In the genomic region with DNA sequence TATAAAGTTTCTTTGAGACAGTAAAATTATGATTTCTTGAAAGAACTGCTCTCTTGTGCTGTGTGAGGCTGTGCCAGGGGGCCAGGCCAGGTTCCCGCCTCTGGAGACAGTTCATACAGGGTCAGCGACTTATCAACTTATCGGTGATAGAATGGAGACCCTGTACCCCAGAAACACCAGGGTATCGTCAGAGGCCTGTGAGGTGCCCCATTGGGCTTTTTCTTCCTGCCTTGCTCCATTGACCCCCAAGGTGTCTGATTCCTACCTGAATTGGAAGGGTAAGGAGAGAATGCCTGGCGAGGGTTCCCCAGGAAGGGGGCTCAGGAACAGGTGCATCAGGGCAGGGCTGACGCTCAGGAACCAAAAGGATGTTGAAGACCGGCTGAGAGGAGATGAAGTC, we compare ENCODE assay signal across 15 cellular contexts. TPM values are rescaled to one million over a fixed set of nuclear protein-coding genes. Genes with fewer than 3 reads are reported as not detected.
DNase-seq lines count a peak whose midpoint lies in the region; ATAC-seq, FAIRE-seq and TF ChIP-seq lines count a peak whose summit lies in the region.
"Had no signal": no experiment of that assay in that cellular context is flagged by ENCODE, and none has a peak within 500 bp of the region (broad histone marks: within the 10 kb centered on the region; RNA-seq: fewer than 3 reads in every experiment).

No MANE protein-coding gene starts in this region.

- no TSS peak for BruUV-seq in HepG2 (replicated peaks; lab: Mats Ljungman, UMichigan)

- H3K4me3 Mint-ChIP-seq in HFFc6, result peak overlapping the region; percentile 45; the same call in 1 of the 2 replicates
- no peak overlapping the region for H3K4me3 Mint-ChIP-seq in endodermal cell

- H3K36me3 Mint-ChIP-seq in HFFc6 (ENCODE audit: low read depth) (peaks cover 29% of the 10 kb centered on the region), endodermal cell (ENCODE audit: low read depth) (no peaks in the 10 kb centered on the region)

- CTCF ChIA-PET in HepG2 (lab: Yijun Ruan, JAX; ENCODE audit: low intra/inter-chr PET ratio, low total read pairs), result no interaction called here

- WGBS in HepG2 (ENCODE audit: low lambda C conversion rate), result 36% methylated on average over 7 of the region's 7 CpGs
- WGBS in right lobe of liver (ENCODE audit: insufficient coverage, low coverage, low lambda C conversion rate, missing lambda C conversion rate), result 35% methylated on average over 5 of the region's 7 CpGs
- 58 to 61% methylated on average over 7 of the region's 7 CpGs for WGBS in lower leg skin, 2 donors
- 0 to 16% methylated on average over 2 to 7 of the region's 7 CpGs for WGBS in endodermal cell (ENCODE audit: insufficient coverage in 1 of 2, insufficient read length in 1 of 2), 2 experiments

- no peak for TF ChIP-seq CTCF in HepG2 (CRISPR knock-in tag; IDR thresholded peaks at IDR 0.05)
- no peak for TF ChIP-seq CTCF in right lobe of liver (IDR thresholded peaks at IDR 0.05)
- no peak for TF ChIP-seq CTCF in HFFc6 (IDR thresholded peaks at IDR 0.05)
- no peak for TF ChIP-seq CTCF in lower leg skin (IDR thresholded peaks at IDR 0.05)
- TF ChIP-seq CTCF in endodermal cell (conservative IDR thresholded peaks at IDR 0.05), result no peak

- peaks cover 45% of the 10 kb centered on the region for H3K27me3 Mint-ChIP-seq in HFFc6 (ENCODE audit: insufficient read depth)
- peaks cover 100% of the 10 kb centered on the region for H3K27me3 Mint-ChIP-seq in endodermal cell (ENCODE audit: insufficient read depth)

- H3K27ac Mint-ChIP-seq in HFFc6, result peak overlapping the region; percentile 99; the same call in 1 of the 2 replicates
- H3K27ac Mint-ChIP-seq in endodermal cell, result no peak overlapping the region

- H3K4me2 ChIP-seq in HepG2 (ENCODE audit: low read depth, low read length), result peak overlapping the region; percentile 40

- H3K36me3 ChIP-seq in HepG2 (replicated peaks in 1 of 2; ENCODE audit: control insufficient read depth in 1 of 2, insufficient read depth in 2 of 2, low read length in 2 of 2) (no peaks in the 10 kb centered on the region), right lobe of liver (no peaks in the 10 kb centered on the region), endodermal cell (ENCODE audit: control insufficient read depth, insufficient read depth, low read length) (no peaks in the 10 kb centered on the region)

- POLR2A ChIA-PET in HepG2 (lab: Yijun Ruan, JAX), result interaction anchor here (2.5 kb wide), 1 partner anchor 12 kb away, joined by 16 read pairs; a partner anchor contains a TSS

- in situ Hi-C loops in HepG2 (cut with HindIII; ENCODE audit: extremely low pct_ligation_motif_present, low pct_unique_long_range_greater_than_20kb), result no loop called here

- TF ChIP-seq POLR2A in HepG2 (IDR thresholded peaks at IDR 0.05; ENCODE audit: insufficient read depth in 1 of 2, low read depth in 2 of 2, low read length in 2 of 2) (no peak), right lobe of liver (IDR thresholded peaks at IDR 0.05) (no peak), lower leg skin (IDR thresholded peaks at IDR 0.05) (no peak)

- H2AFZ ChIP-seq in HepG2 (ENCODE audit: low read length), result no peak overlapping the region

- intact Hi-C loops in HepG2 (cut with micrococcal nuclease; ENCODE audit: unreplicated experiment), result loop anchor here (5.0 kb wide), 1 partner anchor 37 kb away; no protein-coding TSS in a partner anchor
- intact Hi-C loops in right lobe of liver (cut with DNase I), result no loop called here
- intact Hi-C loops in lower leg skin (cut with DNase I; ENCODE audit: low total_unique reads), result no loop called here

- TF ChIP-seq EP300 in HepG2 (IDR thresholded peaks at IDR 0.05; ENCODE audit: low read depth in 2 of 2, low read length in 2 of 2) (no peak), HepG2 (CRISPR knock-in tag; IDR thresholded peaks at IDR 0.05; ENCODE audit: borderline replicate concordance) (no peak)

- H3K27me3 ChIP-seq in HepG2 (ENCODE audit: control insufficient read depth in 1 of 2, insufficient read depth in 2 of 2, low read length in 2 of 2) (peaks cover 15 to 94% of the 10 kb centered on the region in 2 experiments; a peak in 4 of 5 replicates), right lobe of liver (peaks cover 47 to 93% of the 10 kb centered on the region in 2 donors), endodermal cell (ENCODE audit: control insufficient read depth, insufficient read depth, low read length, poor library complexity, severe bottlenecking) (peaks cover 100% of the 10 kb centered on the region)
- H3K27me3 ChIP-seq: SJCRH30 had no signal

- H3K9me3 ChIP-seq in HepG2 (ENCODE audit: low read length), result no peaks in the 10 kb centered on the region
- H3K9me3 ChIP-seq in right lobe of liver, result no peaks in the 10 kb centered on the region
- H3K9me3 ChIP-seq in endodermal cell (ENCODE audit: control insufficient read depth, low read length), result no peaks in the 10 kb centered on the region
- H3K9me3 ChIP-seq: SJCRH30 had no signal

- H3K9ac ChIP-seq in HepG2 (ENCODE audit: insufficient read depth, low read depth, low read length) (no peak overlapping the region), endodermal cell (ENCODE audit: extremely low read depth, low read length, poor library complexity, severe bottlenecking) (no peak overlapping the region)

- no peak overlapping the region for H3K4me3 ChIP-seq in HepG2 (replicated peaks in 1 of 3; ENCODE audit: insufficient read depth in 1 of 3, low read depth in 2 of 3, low read length in 3 of 3)
- no peak overlapping the region for H3K4me3 ChIP-seq in right lobe of liver
- H3K4me3 ChIP-seq in lower leg skin (ENCODE audit: low read depth, poor library complexity, severe bottlenecking), result no peak overlapping the region
- H3K4me3 ChIP-seq in endodermal cell (ENCODE audit: low read length), result no peak overlapping the region
- H3K4me3 ChIP-seq: K562, SJCRH30 had no signal

- no peak for DNase-seq in HepG2 (ENCODE audit: low spot score)
- DNase-seq in right lobe of liver, result no peak
- DNase-seq in HFFc6, result no peak
- peak; percentile 10 to 58 for DNase-seq in lower leg skin (ENCODE audit: low spot score in 2 of 2)
- no peak for DNase-seq in substantia nigra (lab: John Stamatoyannopoulos, UW)
- no peak for DNase-seq in endodermal cell
- DNase-seq: C1 segment of cervical spinal cord, NCI-H1048, NCI-H2081 treated with DMSO at 0.1 percent for 48 hours, NCI-H524, RPMI8226, SJCRH30 had no signal

- no peaks in the 10 kb centered on the region for H3K79me2 ChIP-seq in HepG2 (ENCODE audit: insufficient read depth, low read length)

- H3K9me3 Mint-ChIP-seq in HFFc6 (no peaks in the 10 kb centered on the region), endodermal cell (no peaks in the 10 kb centered on the region)

- no peak overlapping the region for H3K27ac ChIP-seq in HepG2 (ENCODE audit: extremely low read length, insufficient read depth, low read length)
- no peak overlapping the region for H3K27ac ChIP-seq in right lobe of liver
- no peak overlapping the region for H3K27ac ChIP-seq in substantia nigra (ENCODE audit: low read depth, low read length, poor library complexity, severe bottlenecking)
- no peak overlapping the region for H3K27ac ChIP-seq in endodermal cell (ENCODE audit: low read depth, low read length)
- H3K27ac ChIP-seq: SJCRH30 had no signal

- H3K4me1 ChIP-seq in HepG2 (ENCODE audit: insufficient read depth, low read length), result peaks cover 45% of the 10 kb centered on the region
- H3K4me1 ChIP-seq in right lobe of liver, result peaks cover 0 to 21% (median 5%) of the 10 kb centered on the region in 4 donors
- H3K4me1 ChIP-seq in endodermal cell (ENCODE audit: control insufficient read depth, insufficient read depth, low read length), result peaks cover 3% of the 10 kb centered on the region
- H3K4me1 ChIP-seq: SJCRH30 had no signal

- TF ChIP-seq RAD21 in HepG2 (CRISPR knock-in tag; IDR thresholded peaks at IDR 0.05), result no peak

- H3K4me1 Mint-ChIP-seq in HFFc6 (ENCODE audit: low read depth), result peaks cover 74% of the 10 kb centered on the region
- peaks cover 36% of the 10 kb centered on the region for H3K4me1 Mint-ChIP-seq in endodermal cell

- ATAC-seq in HepG2 (no peak), right lobe of liver (no peak), GM18511 (IDR thresholded peaks at IDR 0.05; ENCODE audit: unreplicated experiment) (no peak)
- ATAC-seq: K562 had no signal

- no peak for FAIRE-seq in HepG2 (lab: Jason Lieb, UNC)

- H4K20me1 ChIP-seq in HepG2 (ENCODE audit: insufficient read depth, low read length), result peaks cover 9% of the 10 kb centered on the region; the same call in 1 of the 2 replicates

RNA-seq across cellular contexts. Expression of a gene that starts 4.3 kb away (rescaled TPM):
- total RNA-seq in HepG2 (2016; rRNA removed; fragmentation: Illumina TruSeq; extraction: Trizol) (0.18 TPM in 1 of 2 replicates, not detected in the other), right lobe of liver (not detected), lower leg skin (1 to 10 TPM in 2 of 4 donors, under 1 TPM in 2; 0.23 to 1.4 (median 0.79) TPM), endodermal cell (not detected)
- not detected in 2 replicates for total RNA-seq in HepG2 (2016; cell fraction: cytosol; rRNA removed; fragmentation: Illumina TruSeq; extraction: Trizol; ENCODE audit: low read depth)
- total RNA-seq in HepG2 (2016; cell fraction: insoluble cytoplasmic fraction; rRNA removed; fragmentation: Illumina TruSeq; extraction: Trizol), result 0.13 and 0.52 TPM in 2 replicates
- 0.09 TPM in 1 of 2 replicates, not detected in the other for total RNA-seq in HepG2 (2016; cell fraction: membrane; rRNA removed; fragmentation: Illumina TruSeq; extraction: Trizol)
- 0.25 and 0.37 TPM in 2 replicates for total RNA-seq in HepG2 (2016; cell fraction: nucleus; rRNA removed; fragmentation: Illumina TruSeq; extraction: Trizol)
- 0.69 and 0.86 TPM in 2 replicates for polyA plus RNA-seq in HepG2 (2011; rRNA removed)
- polyA plus RNA-seq in HepG2 (2011; cell fraction: cytosol; rRNA removed), result 0.40 and 0.47 TPM in 2 replicates
- 3.0 and 3.7 TPM in 2 replicates for polyA plus RNA-seq in HepG2 (2011; cell fraction: nucleus; rRNA removed)
- 0.32 and 0.51 TPM in 2 replicates for polyA plus RNA-seq in HepG2 (2012)
- 0.19 TPM in 1 of 2 replicates, not detected in the other for polyA plus RNA-seq in HepG2 (2016; cell fraction: cytosol; fragmentation: Illumina TruSeq; extraction: Trizol; ENCODE audit: low read depth)
- polyA plus RNA-seq in HepG2 (2016; cell fraction: insoluble cytoplasmic fraction; fragmentation: Illumina TruSeq; extraction: Trizol; ENCODE audit: low read depth), result 0.27 and 0.41 TPM in 2 replicates
- polyA plus RNA-seq in HepG2 (2016; cell fraction: membrane; fragmentation: Illumina TruSeq; extraction: Trizol; ENCODE audit: low read depth), result 0.09 and 0.16 TPM in 2 replicates
- 0.94 TPM in 1 of 2 replicates, not detected in the other for polyA plus RNA-seq in HepG2 (2016; cell fraction: nucleus; fragmentation: Illumina TruSeq; extraction: Trizol; ENCODE audit: insufficient read depth, low read depth)
- polyA minus RNA-seq in HepG2 (2011; rRNA and poly(A)+ RNA removed; ENCODE audit: low replicate concordance), result 0.89 and 1.8 TPM in 2 replicates
- 0.40 and 1.1 TPM in 2 replicates for polyA minus RNA-seq in HepG2 (2011; cell fraction: cytosol; rRNA and poly(A)+ RNA removed)
- 1.8 and 2.2 TPM in 2 replicates for polyA minus RNA-seq in HepG2 (2011; cell fraction: nucleus; rRNA and poly(A)+ RNA removed)
- 10 to 100 TPM in 2 of 6 experiments, 1 to 10 TPM in 4; 8.2 to 13.9 (median 9.2) TPM for total RNA-seq in HFFc6 (2021; fragmentation: NEBNext Ultra II Directional; extraction: Animal tissue kit (Norgen Biotek cat#: 25700))
- polyA plus RNA-seq in endodermal cell (2013, experiment 1 of 2), result 10.5 TPM
- polyA plus RNA-seq in endodermal cell (2013, experiment 2 of 2), result 14.9 TPM
- total RNA-seq: OCI-LY7 had no signal

RNA-seq across cellular contexts. Expression of a gene that starts 13.1 kb away (rescaled TPM):
- 0.15 TPM in 1 of 2 replicates, not detected in the other for total RNA-seq in HepG2 (2016; rRNA removed; fragmentation: Illumina TruSeq; extraction: Trizol)
- total RNA-seq in HepG2 (2016; cell fraction: cytosol; rRNA removed; fragmentation: Illumina TruSeq; extraction: Trizol; ENCODE audit: low read depth), result 0.09 TPM in 1 of 2 replicates, not detected in the other
- total RNA-seq in HepG2 (2016; cell fraction: insoluble cytoplasmic fraction; rRNA removed; fragmentation: Illumina TruSeq; extraction: Trizol), result 0.09 TPM in 1 of 2 replicates, not detected in the other
- 0.06 and 0.17 TPM in 2 replicates for total RNA-seq in HepG2 (2016; cell fraction: membrane; rRNA removed; fragmentation: Illumina TruSeq; extraction: Trizol)
- not detected in 2 replicates for total RNA-seq in HepG2 (2016; cell fraction: nucleus; rRNA removed; fragmentation: Illumina TruSeq; extraction: Trizol)
- polyA plus RNA-seq in HepG2 (2011; rRNA removed), result 0.07 TPM in 2 replicates
- polyA plus RNA-seq in HepG2 (2011; cell fraction: cytosol; rRNA removed), result 0.04 and 0.05 TPM in 2 replicates
- 0.29 and 0.59 TPM in 2 replicates for polyA plus RNA-seq in HepG2 (2011; cell fraction: nucleus; rRNA removed)
- polyA plus RNA-seq in HepG2 (2012), result 0.17 and 0.25 TPM in 2 replicates
- 0.07 and 0.12 TPM in 2 replicates for polyA plus RNA-seq in HepG2 (2016; cell fraction: cytosol; fragmentation: Illumina TruSeq; extraction: Trizol; ENCODE audit: low read depth)
- polyA plus RNA-seq in HepG2 (2016; cell fraction: insoluble cytoplasmic fraction; fragmentation: Illumina TruSeq; extraction: Trizol; ENCODE audit: low read depth), result 0.25 and 0.37 TPM in 2 replicates
- polyA plus RNA-seq in HepG2 (2016; cell fraction: membrane; fragmentation: Illumina TruSeq; extraction: Trizol; ENCODE audit: low read depth), result 0.21 and 0.24 TPM in 2 replicates
- polyA plus RNA-seq in HepG2 (2016; cell fraction: nucleus; fragmentation: Illumina TruSeq; extraction: Trizol; ENCODE audit: insufficient read depth, low read depth), result 0.36 and 0.59 TPM in 2 replicates
- 0.07 and 0.10 TPM in 2 replicates for polyA minus RNA-seq in HepG2 (2011; rRNA and poly(A)+ RNA removed; ENCODE audit: low replicate concordance)
- 0.20 and 0.44 TPM in 2 replicates for polyA minus RNA-seq in HepG2 (2011; cell fraction: cytosol; rRNA and poly(A)+ RNA removed)
- not detected in 2 replicates for polyA minus RNA-seq in HepG2 (2011; cell fraction: nucleus; rRNA and poly(A)+ RNA removed)
- total RNA-seq in right lobe of liver, result not detected
- 10 to 100 TPM in 2 of 6 experiments, 1 to 10 TPM in 4; 8.8 to 12.6 (median 9.5) TPM for total RNA-seq in HFFc6 (2021; fragmentation: NEBNext Ultra II Directional; extraction: Animal tissue kit (Norgen Biotek cat#: 25700))
- total RNA-seq in lower leg skin, result under 1 TPM in 3 of 4 donors, not detected in 1; 0.17 to 0.42 (median 0.19) TPM
- total RNA-seq in endodermal cell, result under 1 TPM in 1 of 2 donors, not detected in 1; 0.13 TPM
- polyA plus RNA-seq in endodermal cell (2013, experiment 1 of 2), result 8.9 TPM
- 11.6 TPM for polyA plus RNA-seq in endodermal cell (2013, experiment 2 of 2)

Comparison
In these comparisons a context has a peak if more than half of its experiments do, and no peak if none do; other contexts are left out.
1. DNase-seq: peak in lower leg skin (2 of 2); none in HepG2 (single experiment), right lobe of liver (0 of 3), HFFc6 (single experiment), substantia nigra (0 of 49) and endodermal cell (single experiment).